ENCODE assay signal across 2 cellular contexts in the genomic region with DNA sequence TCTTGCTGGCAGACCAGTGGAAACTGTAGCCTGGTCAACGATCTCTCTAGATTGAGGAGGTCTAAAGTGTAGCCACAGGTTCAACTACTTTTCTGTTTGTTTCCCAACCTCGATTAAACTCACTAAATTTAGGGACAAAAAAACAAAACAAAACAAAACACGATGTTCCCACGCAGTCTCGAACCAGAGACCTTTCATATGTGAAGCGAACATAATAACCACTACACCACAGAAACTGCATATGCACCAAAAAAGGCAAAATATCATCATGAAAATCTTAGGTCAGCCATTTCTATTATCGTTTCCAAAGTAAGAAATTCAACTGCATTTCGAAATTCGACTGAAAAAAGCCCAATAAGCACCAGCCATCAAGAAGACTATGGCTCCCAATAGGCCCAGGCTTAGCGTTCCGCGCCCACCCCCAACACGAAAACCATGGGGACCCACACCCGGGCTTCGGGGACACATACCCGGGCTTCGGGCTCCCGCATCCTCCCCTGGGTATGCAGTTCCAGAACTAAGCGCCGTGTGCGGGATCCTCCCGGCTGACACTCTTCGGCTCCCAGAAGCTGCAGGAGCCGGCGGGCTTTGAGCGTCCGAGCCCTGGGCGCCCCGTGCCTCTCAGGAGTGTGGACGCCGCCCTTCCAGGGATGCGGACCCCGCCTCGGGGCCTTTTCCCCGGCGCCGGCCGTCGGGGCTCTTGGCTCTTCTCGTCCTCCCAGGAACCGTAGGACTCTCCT. TPM values are rescaled to one million over a fixed set of nuclear protein-coding genes. Genes with fewer than 3 reads are reported as not detected.
"Had no signal": no experiment of that assay in that cellular context is flagged by ENCODE, and none has a peak within 500 bp of the region (broad histone marks: within the 10 kb centered on the region; RNA-seq: fewer than 3 reads in every experiment).

No MANE protein-coding gene starts in this region.

RNA-seq across cellular contexts. Expression of gene RNU1-1, which starts 33.6 kb away (rescaled TPM):
- polyA plus RNA-seq: adrenal gland, cardiac muscle cell had no signal
